13 cellular contexts compared by ENCODE assay signal in genomic region chrX:2502668-2503519, GRCh38. TPM values are rescaled to one million over a fixed set of nuclear protein-coding genes. Genes with fewer than 3 reads are reported as not detected.
DNase-seq lines count a peak whose midpoint lies in the region; ATAC-seq, FAIRE-seq and TF ChIP-seq lines count a peak whose summit lies in the region.
"Had no signal": no experiment of that assay in that cellular context is flagged by ENCODE, and none has a peak within 500 bp of the region (broad histone marks: within the 10 kb centered on the region; RNA-seq: fewer than 3 reads in every experiment).

No MANE protein-coding gene starts in this region.

- no peak for DNase-seq in activated CD8-positive, alpha-beta T cell treated with anti-CD3 and anti-CD28 coated beads for 36 hours
- no peak for DNase-seq in activated CD8-positive, alpha-beta T cell treated with anti-CD3 and anti-CD28 coated beads, Interleukin-2, amount 10 ng/mL, durations not matched to agents 7 days and 5 days
- DNase-seq in adipocyte (ENCODE audit: low read depth) (peak; percentile 47), keratinocyte (ENCODE audit: low read depth, low spot score) (no peak), smooth muscle cell (lab: John Stamatoyannopoulos, UW; ENCODE audit: unreplicated experiment) (no peak), GM13976 (ENCODE audit: low spot score) (no peak)
- no peak for DNase-seq in effector CD8-positive, alpha-beta T cell (lab: John Stamatoyannopoulos, UW)
- DNase-seq: KG1, kidney glomerular epithelial cell, NCI-H446 had no signal

- peaks cover 16% of the 10 kb centered on the region for H3K4me1 Mint-ChIP-seq in activated CD8-positive, alpha-beta T cell treated with anti-CD3 and anti-CD28 coated beads for 36 hours (ENCODE audit: low read depth)
- H3K4me1 Mint-ChIP-seq in activated CD8-positive, alpha-beta T cell treated with anti-CD3 and anti-CD28 coated beads, Interleukin-2, amount 10 ng/mL, durations not matched to agents 7 days and 5 days (ENCODE audit: low read depth) = peaks cover 18% of the 10 kb centered on the region

- ATAC-seq in activated CD8-positive, alpha-beta T cell treated with anti-CD3 and anti-CD28 coated beads for 36 hours = no peak
- ATAC-seq in activated CD8-positive, alpha-beta T cell treated with anti-CD3 and anti-CD28 coated beads, Interleukin-2, amount 10 ng/mL, durations not matched to agents 7 days and 5 days = no peak
- ATAC-seq in GM21381 (IDR thresholded peaks at IDR 0.05; ENCODE audit: unreplicated experiment) = no peak
- ATAC-seq: right lobe of liver had no signal

- no peak for FAIRE-seq in keratinocyte (lab: Jason Lieb, UNC)

- no peaks in the 10 kb centered on the region for H4K20me1 ChIP-seq in keratinocyte (ENCODE audit: control insufficient read depth, extremely low read depth, insufficient read depth, low read length)
- peaks cover 18% of the 10 kb centered on the region for H4K20me1 ChIP-seq in smooth muscle cell (ENCODE audit: low read depth)

- peaks cover 3% of the 10 kb centered on the region for H3F3A ChIP-seq in smooth muscle cell (ENCODE audit: low read depth)

- H3K9ac ChIP-seq in adipocyte (ENCODE audit: low read length) = no peak overlapping the region
- peak overlapping the region; percentile 9 for H3K9ac ChIP-seq in keratinocyte (ENCODE audit: control insufficient read depth, extremely low read depth, insufficient read depth, low read length)
- peak overlapping the region; percentile 63 for H3K9ac ChIP-seq in smooth muscle cell (ENCODE audit: low read depth)

- no peaks in the 10 kb centered on the region for H3K9me1 ChIP-seq in keratinocyte (ENCODE audit: control insufficient read depth, extremely low read depth, insufficient read depth, low read length)

- no peaks in the 10 kb centered on the region for H3K36me3 ChIP-seq in adipocyte (ENCODE audit: control insufficient read depth, insufficient read depth, low read length, severe bottlenecking)
- no peaks in the 10 kb centered on the region for H3K36me3 ChIP-seq in keratinocyte (ENCODE audit: control insufficient read depth in 2 of 2, extremely low read depth in 1 of 2, insufficient read depth in 2 of 2, low read length in 2 of 2)
- H3K36me3 ChIP-seq in smooth muscle cell (ENCODE audit: low read depth) = no peaks in the 10 kb centered on the region
- H3K36me3 ChIP-seq: right lobe of liver had no signal

- no peaks in the 10 kb centered on the region for H3K27me3 Mint-ChIP-seq in activated CD8-positive, alpha-beta T cell treated with anti-CD3 and anti-CD28 coated beads for 36 hours
- H3K27me3 Mint-ChIP-seq in activated CD8-positive, alpha-beta T cell treated with anti-CD3 and anti-CD28 coated beads, Interleukin-2, amount 10 ng/mL, durations not matched to agents 7 days and 5 days (ENCODE audit: low read depth) = no peaks in the 10 kb centered on the region

- peaks cover 23% of the 10 kb centered on the region for H3K79me2 ChIP-seq in keratinocyte (ENCODE audit: control insufficient read depth, insufficient read depth, low read length)
- H3K79me2 ChIP-seq in smooth muscle cell (ENCODE audit: low read depth) = peaks cover 22% of the 10 kb centered on the region

- H3K4me2 ChIP-seq in keratinocyte (ENCODE audit: control insufficient read depth, extremely low read depth, insufficient read depth, low read depth, low read length) = peak overlapping the region; percentile 56
- peak overlapping the region; percentile 69 for H3K4me2 ChIP-seq in smooth muscle cell

- peaks cover 20% of the 10 kb centered on the region for H3K4me1 ChIP-seq in adipocyte (ENCODE audit: control insufficient read depth, insufficient read depth, low read length)
- peaks cover 24% of the 10 kb centered on the region for H3K4me1 ChIP-seq in keratinocyte (ENCODE audit: control insufficient read depth, extremely low read depth, insufficient read depth, low read length)
- peaks cover 18% of the 10 kb centered on the region for H3K4me1 ChIP-seq in smooth muscle cell (ENCODE audit: low read depth)

- H3K27me3 ChIP-seq in adipocyte (replicated peaks; ENCODE audit: control insufficient read depth, insufficient read depth, low read length) (peaks cover under 1% of the 10 kb centered on the region), keratinocyte (ENCODE audit: control insufficient read depth, extremely low read depth, insufficient read depth, low read length) (no peaks in the 10 kb centered on the region), smooth muscle cell (ENCODE audit: low read depth) (no peaks in the 10 kb centered on the region)
- H3K27me3 ChIP-seq: dorsolateral prefrontal cortex, right lobe of liver had no signal

- POLR2A ChIA-PET in activated CD8-positive, alpha-beta T cell treated with anti-CD3 and anti-CD28 coated beads for 36 hours (lab: Charles Lee) = no interaction called here
- POLR2A ChIA-PET in activated CD8-positive, alpha-beta T cell treated with anti-CD3 and anti-CD28 coated beads, Interleukin-2, amount 10 ng/mL, durations not matched to agents 7 days and 5 days (lab: Charles Lee) = no interaction called here

- no peak overlapping the region for H3K4me3 Mint-ChIP-seq in activated CD8-positive, alpha-beta T cell treated with anti-CD3 and anti-CD28 coated beads for 36 hours
- H3K4me3 Mint-ChIP-seq in activated CD8-positive, alpha-beta T cell treated with anti-CD3 and anti-CD28 coated beads, Interleukin-2, amount 10 ng/mL, durations not matched to agents 7 days and 5 days = no peak overlapping the region

- CTCF ChIA-PET in activated CD8-positive, alpha-beta T cell treated with anti-CD3 and anti-CD28 coated beads for 36 hours (lab: Charles Lee) = no interaction called here
- CTCF ChIA-PET in activated CD8-positive, alpha-beta T cell treated with anti-CD3 and anti-CD28 coated beads, Interleukin-2, amount 10 ng/mL, durations not matched to agents 7 days and 5 days (lab: Charles Lee) = no interaction called here

- dilution Hi-C loops in keratinocyte (cut with MboI; ENCODE audit: extremely low pct_ligation_motif_present, low sequenced_read_pairs) = no loop called here

- intact Hi-C loops in activated CD8-positive, alpha-beta T cell treated with anti-CD3 and anti-CD28 coated beads for 36 hours (cut with micrococcal nuclease) = no loop called here

- H3K27ac Mint-ChIP-seq in activated CD8-positive, alpha-beta T cell treated with anti-CD3 and anti-CD28 coated beads for 36 hours = peak overlapping the region; percentile 2
- no peak overlapping the region for H3K27ac Mint-ChIP-seq in activated CD8-positive, alpha-beta T cell treated with anti-CD3 and anti-CD28 coated beads, Interleukin-2, amount 10 ng/mL, durations not matched to agents 7 days and 5 days

- H3K4me3 ChIP-seq in adipocyte (ENCODE audit: low read length) = no peak overlapping the region
- H3K4me3 ChIP-seq in keratinocyte (ENCODE audit: control insufficient read depth in 2 of 3, extremely low read depth in 1 of 3, insufficient read depth in 2 of 3, low read depth in 1 of 3, low read length in 3 of 3) = no peak overlapping the region
- H3K4me3 ChIP-seq in smooth muscle cell = no peak overlapping the region
- H3K4me3 ChIP-seq: dorsolateral prefrontal cortex, right lobe of liver had no signal

- no peaks in the 10 kb centered on the region for H3K9me3 Mint-ChIP-seq in activated CD8-positive, alpha-beta T cell treated with anti-CD3 and anti-CD28 coated beads for 36 hours
- H3K9me3 Mint-ChIP-seq in activated CD8-positive, alpha-beta T cell treated with anti-CD3 and anti-CD28 coated beads, Interleukin-2, amount 10 ng/mL, durations not matched to agents 7 days and 5 days (ENCODE audit: insufficient read depth) = no peaks in the 10 kb centered on the region

- in situ Hi-C loops in GM13976 (cut with MboI; ENCODE audit: low sequenced_read_pairs, unreplicated experiment) = no loop called here

- H3K27ac ChIP-seq in keratinocyte (ENCODE audit: control insufficient read depth, insufficient read depth, low read length) (no peak overlapping the region), smooth muscle cell (ENCODE audit: low read depth) (peak overlapping the region; percentile 82)
- H3K27ac ChIP-seq: dorsolateral prefrontal cortex, right lobe of liver had no signal

- H3K36me3 Mint-ChIP-seq in activated CD8-positive, alpha-beta T cell treated with anti-CD3 and anti-CD28 coated beads for 36 hours (ENCODE audit: low read depth) = peaks cover 15% of the 10 kb centered on the region
- H3K36me3 Mint-ChIP-seq in activated CD8-positive, alpha-beta T cell treated with anti-CD3 and anti-CD28 coated beads, Interleukin-2, amount 10 ng/mL, durations not matched to agents 7 days and 5 days (ENCODE audit: low read depth) = peaks cover 6% of the 10 kb centered on the region

- TF ChIP-seq CTCF in activated CD8-positive, alpha-beta T cell treated with anti-CD3 and anti-CD28 coated beads for 36 hours (IDR thresholded peaks at IDR 0.05) = no peak
- TF ChIP-seq CTCF in keratinocyte (optimal IDR thresholded peaks at IDR 0.05 in 1 of 3, IDR thresholded peaks at IDR 0.05 in 1 of 3, conservative IDR thresholded peaks at IDR 0.05 in 1 of 3; ENCODE audit: extremely low read depth in 1 of 3, insufficient read depth in 2 of 3, low read length in 3 of 3) (no peak), smooth muscle cell (IDR thresholded peaks at IDR 0.05; ENCODE audit: borderline replicate concordance, insufficient read depth, poor library complexity, severe bottlenecking) (no peak), GM13976 (IDR thresholded peaks at IDR 0.05; ENCODE audit: borderline replicate concordance, control extremely low read depth, extremely low read depth, insufficient read depth, missing control alignments) (no peak)

- peak overlapping the region; percentile 75 for H2AFZ ChIP-seq in keratinocyte (ENCODE audit: control insufficient read depth, low read length)
- H2AFZ ChIP-seq in smooth muscle cell (ENCODE audit: low read depth) = peak overlapping the region; percentile 65

- no peaks in the 10 kb centered on the region for H3K9me3 ChIP-seq in adipocyte (ENCODE audit: control insufficient read depth, low read length)
- no peaks in the 10 kb centered on the region for H3K9me3 ChIP-seq in keratinocyte (ENCODE audit: control insufficient read depth, low read depth, low read length)
- H3K9me3 ChIP-seq in smooth muscle cell (replicated peaks; ENCODE audit: low read depth) = no peaks in the 10 kb centered on the region
- H3K9me3 ChIP-seq: right lobe of liver had no signal

- 26% methylated on average over 18 of the region's 19 CpGs for WGBS in smooth muscle cell (ENCODE audit: low lambda C conversion rate)

RNA-seq across cellular contexts. Expression of gene DHRSX, which starts 2.1 kb away (rescaled TPM):
- 10 to 100 TPM; 19.7 to 22.0 TPM for total RNA-seq in activated CD8-positive, alpha-beta T cell treated with anti-CD3 and anti-CD28 coated beads for 36 hours
- 10 to 100 TPM; 16.2 to 18.9 TPM for total RNA-seq in activated CD8-positive, alpha-beta T cell treated with anti-CD3 and anti-CD28 coated beads, Interleukin-2, amount 10 ng/mL, durations not matched to agents 7 days and 5 days
- polyA plus RNA-seq in keratinocyte (20.4 to 34.5 TPM (median 25.7 TPM) in 3 replicates), smooth muscle cell (49.9 and 53.9 TPM in 2 replicates)
- polyA plus RNA-seq in keratinocyte (2011; ENCODE audit: low read depth) = 13.1 TPM
- 37.6 and 39.3 TPM in 2 replicates for polyA plus RNA-seq in keratinocyte (2011; cell fraction: cytosol; rRNA removed)
- polyA plus RNA-seq in keratinocyte (2011; cell fraction: nucleus; rRNA removed) = 33.3 and 36.0 TPM in 2 replicates
- polyA plus RNA-seq in keratinocyte (2012; ENCODE audit: low replicate concordance) = 20.5 and 26.5 TPM in 2 replicates
- 24.9 to 44.5 TPM (median 33.0 TPM) in 3 replicates for polyA minus RNA-seq in keratinocyte
- 34.7 TPM for polyA minus RNA-seq in keratinocyte (2011; cell fraction: cytosol; rRNA and poly(A)+ RNA removed)
- polyA minus RNA-seq in keratinocyte (2011; cell fraction: nucleus; rRNA and poly(A)+ RNA removed) = 15.3 and 21.3 TPM in 2 replicates
- 31.1 and 32.5 TPM in 2 replicates for total RNA-seq in smooth muscle cell

RNA-seq across cellular contexts. Expression of gene ZBED1, which starts 2.1 kb away (rescaled TPM):
- total RNA-seq in activated CD8-positive, alpha-beta T cell treated with anti-CD3 and anti-CD28 coated beads for 36 hours = 10 to 100 TPM; 26.3 to 28.7 TPM
- total RNA-seq in activated CD8-positive, alpha-beta T cell treated with anti-CD3 and anti-CD28 coated beads, Interleukin-2, amount 10 ng/mL, durations not matched to agents 7 days and 5 days = 10 to 100 TPM; 36.7 to 40.3 TPM
- polyA plus RNA-seq in keratinocyte (9.0 to 15.0 TPM (median 13.8 TPM) in 3 replicates), smooth muscle cell (17.2 and 19.0 TPM in 2 replicates)
- polyA plus RNA-seq in keratinocyte (2011; ENCODE audit: low read depth) = 11.4 TPM
- 7.1 and 13.9 TPM in 2 replicates for polyA plus RNA-seq in keratinocyte (2011; cell fraction: cytosol; rRNA removed)
- 10.7 and 13.7 TPM in 2 replicates for polyA plus RNA-seq in keratinocyte (2011; cell fraction: nucleus; rRNA removed)
- 10.7 and 13.6 TPM in 2 replicates for polyA plus RNA-seq in keratinocyte (2012; ENCODE audit: low replicate concordance)
- 10.3 to 16.3 TPM (median 12.5 TPM) in 3 replicates for polyA minus RNA-seq in keratinocyte
- 24.4 TPM for polyA minus RNA-seq in keratinocyte (2011; cell fraction: cytosol; rRNA and poly(A)+ RNA removed)
- 12.7 and 18.6 TPM in 2 replicates for polyA minus RNA-seq in keratinocyte (2011; cell fraction: nucleus; rRNA and poly(A)+ RNA removed)
- 15.7 and 23.6 TPM in 2 replicates for total RNA-seq in smooth muscle cell
